In genomic region chr5:104267282-104268015, GRCh38 we compare ENCODE assay signal across 18 cellular contexts.
DNase-seq lines count a peak whose midpoint lies in the region; ATAC-seq and TF ChIP-seq lines count a peak whose summit lies in the region.
"Had no signal": no experiment of that assay in that cellular context is flagged by ENCODE, and none has a peak within 500 bp of the region (broad histone marks: within the 10 kb centered on the region; RNA-seq: fewer than 3 reads in every experiment).

No MANE protein-coding gene starts in this region.

- H3K27me3 ChIP-seq in SK-N-SH (ENCODE audit: insufficient read depth) = no peaks in the 10 kb centered on the region
- H3K27me3 ChIP-seq in neuronal stem cell (ENCODE audit: control insufficient read depth in 3 of 3, insufficient read depth in 3 of 3, low read depth in 1 of 3, low read length in 3 of 3) = no peaks in the 10 kb centered on the region
- H3K27me3 ChIP-seq: BLaER1 treated with 17β-estradiol and CSF1 and Interleukin-3, amounts not matched to agents 10 nM and 100 nM; SJCRH30 had no signal

- H3K79me2 ChIP-seq in SK-N-SH (ENCODE audit: insufficient read depth) = no peaks in the 10 kb centered on the region

- H3K79me1 ChIP-seq in neuronal stem cell (ENCODE audit: low read depth, low read length) = no peaks in the 10 kb centered on the region

- 48% methylated on average over 3 of the region's 3 CpGs for WGBS in SK-N-SH (ENCODE audit: low lambda C conversion rate)
- no CpG with 5 or more reads among the region's 3 CpGs for WGBS in neuronal stem cell (ENCODE audit: extremely low coverage in 2 of 2, insufficient read length in 2 of 2, insufficient replicate concordance in 1 of 2), 2 donors

- H3K4me1 ChIP-seq in SK-N-SH (ENCODE audit: control insufficient read depth in 1 of 2, insufficient read depth in 2 of 2, low read depth in 1 of 2, low read length in 1 of 2) (peaks cover 0 to 6% of the 10 kb centered on the region in 2 experiments; a peak in 2 of 4 replicates), neuronal stem cell (ENCODE audit: control insufficient read depth in 2 of 2, insufficient read depth in 1 of 2, low read depth in 1 of 2, low read length in 2 of 2) (peaks cover 5 to 7% of the 10 kb centered on the region in 2 donors)
- H3K4me1 ChIP-seq: SJCRH30 had no signal

- DNase-seq in LHCN-M2 (ENCODE audit: low read depth) (peak; percentile 6), SK-N-SH (no peak), glutamatergic neuron (no peak), neuronal stem cell (ENCODE audit: low spot score) (no peak), cortex of kidney (lab: John Stamatoyannopoulos, UW) (no peak), NCI-H2029 treated with DMSO at 0.1 percent for 48 hours (lab: John Stamatoyannopoulos, UW) (no peak)
- DNase-seq: COR-L47, HCEC 1CT, IMR-90, NCI-H146, NCI-H446 treated with DMSO at 0.1 percent for 48 hours, OCI-M1, RPMI8226, T-cell had no signal

- no peak overlapping the region for H3K14ac ChIP-seq in neuronal stem cell (ENCODE audit: low read length)

- H3K36me3 Mint-ChIP-seq in glutamatergic neuron (ENCODE audit: unreplicated experiment) = no peaks in the 10 kb centered on the region
- H3K36me3 Mint-ChIP-seq: T-cell had no signal

- POLR2A ChIA-PET in SK-N-SH (lab: Yijun Ruan, JAX) = no interaction called here

- peaks cover 2% of the 10 kb centered on the region for H3K9me3 Mint-ChIP-seq in glutamatergic neuron (ENCODE audit: unreplicated experiment)

- TF ChIP-seq CTCF in SK-N-SH (IDR thresholded peaks at IDR 0.05) = no peak
- no peak for TF ChIP-seq CTCF in glutamatergic neuron (IDR thresholded peaks at IDR 0.05; ENCODE audit: partially characterized antibody, unreplicated experiment)

- H3K9ac ChIP-seq in SK-N-SH = no peak overlapping the region
- H3K9ac ChIP-seq in neuronal stem cell (ENCODE audit: low read depth, low read length, poor library complexity) = no peak overlapping the region
- H3K9ac ChIP-seq: BLaER1 treated with 17β-estradiol and CSF1 and Interleukin-3, amounts not matched to agents 10 nM and 100 nM had no signal

- H3K4ac ChIP-seq in neuronal stem cell (ENCODE audit: low read length) = no peak overlapping the region

- H3K4me1 Mint-ChIP-seq in glutamatergic neuron (ENCODE audit: low read depth, unreplicated experiment) = peaks cover 26% of the 10 kb centered on the region
- H3K4me1 Mint-ChIP-seq: T-cell had no signal

- no peak overlapping the region for H4K91ac ChIP-seq in neuronal stem cell (ENCODE audit: low read depth, low read length, poor library complexity)

- no peak overlapping the region for H2BK12ac ChIP-seq in neuronal stem cell (ENCODE audit: low read length)

- 0 out of 2 replicates have a peak, but pooled peaks have one; percentile 4 for TF ChIP-seq RAD21 in SK-N-SH (IDR thresholded peaks at IDR 0.05; ENCODE audit: low read length)

- peak in 1 of 2 experiments; percentile 73; a peak in 1 of 4 replicates for TF ChIP-seq EP300 in SK-N-SH (IDR thresholded peaks at IDR 0.05; ENCODE audit: borderline replicate concordance in 1 of 2, low read depth in 1 of 2, low read length in 1 of 2)

- no peak overlapping the region for H2BK5ac ChIP-seq in neuronal stem cell (ENCODE audit: low read length)

- peak overlapping the region in 1 of 2 experiments; percentile 44; a peak in 2 of 4 replicates for H3K27ac ChIP-seq in SK-N-SH (ENCODE audit: low read depth in 2 of 2, low read length in 1 of 2)
- no peak overlapping the region for H3K27ac ChIP-seq in neuronal stem cell (replicated peaks; ENCODE audit: low read length)
- H3K27ac ChIP-seq: BLaER1 treated with 17β-estradiol and CSF1 and Interleukin-3, amounts not matched to agents 10 nM and 100 nM; SJCRH30 had no signal

- no peak overlapping the region for H2AK5ac ChIP-seq in neuronal stem cell (ENCODE audit: low read depth, low read length)

- no peak overlapping the region for H2BK120ac ChIP-seq in neuronal stem cell (ENCODE audit: low read depth, low read length)

- no peaks in the 10 kb centered on the region for H3F3A ChIP-seq in SK-N-SH (replicated peaks; ENCODE audit: insufficient read depth)

- H3K4me3 Mint-ChIP-seq in glutamatergic neuron (ENCODE audit: unreplicated experiment) = peak overlapping the region; percentile 50
- H3K4me3 Mint-ChIP-seq: T-cell had no signal

- H3K4me2 ChIP-seq in SK-N-SH (no peak overlapping the region), neuronal stem cell (ENCODE audit: insufficient read depth, low read length, poor library complexity, severe bottlenecking) (no peak overlapping the region)
- H3K4me2 ChIP-seq: BLaER1 treated with 17β-estradiol and CSF1 and Interleukin-3, amounts not matched to agents 10 nM and 100 nM had no signal

- no peaks in the 10 kb centered on the region for H3K9me3 ChIP-seq in SK-N-SH
- no peaks in the 10 kb centered on the region for H3K9me3 ChIP-seq in neuronal stem cell (replicated peaks in 1 of 2; ENCODE audit: control insufficient read depth in 2 of 2, insufficient read depth in 1 of 2, low read depth in 1 of 2, low read length in 2 of 2)
- H3K9me3 ChIP-seq: BLaER1 treated with 17β-estradiol and CSF1 and Interleukin-3, amounts not matched to agents 10 nM and 100 nM; SJCRH30 had no signal

- H3K27ac Mint-ChIP-seq in glutamatergic neuron (ENCODE audit: unreplicated experiment) = peak overlapping the region; percentile 69
- H3K27ac Mint-ChIP-seq: T-cell had no signal

- H2BK15ac ChIP-seq in neuronal stem cell (ENCODE audit: low read length) = no peak overlapping the region

- no peak overlapping the region for H3K18ac ChIP-seq in neuronal stem cell (ENCODE audit: low read length)

- no peaks in the 10 kb centered on the region for H3K9me2 ChIP-seq in SK-N-SH

- CTCF ChIA-PET in SK-N-SH (lab: Yijun Ruan, JAX) = interaction anchor here (1.0 kb wide), 1 partner anchor 29 kb away, joined by 3 read pairs; no protein-coding TSS in a partner anchor

- no peaks in the 10 kb centered on the region for H3K27me3 Mint-ChIP-seq in glutamatergic neuron (ENCODE audit: unreplicated experiment)
- H3K27me3 Mint-ChIP-seq: T-cell had no signal

- no peak for ATAC-seq in GM18861 (IDR thresholded peaks at IDR 0.05; ENCODE audit: unreplicated experiment)
- no peak for ATAC-seq in GM21423 (IDR thresholded peaks at IDR 0.05; ENCODE audit: unreplicated experiment)
- ATAC-seq: T-cell had no signal

- no peaks in the 10 kb centered on the region for H3K36me3 ChIP-seq in SK-N-SH (replicated peaks in 1 of 2; ENCODE audit: control insufficient read depth in 1 of 2, insufficient read depth in 2 of 2, low read length in 1 of 2)
- no peaks in the 10 kb centered on the region for H3K36me3 ChIP-seq in neuronal stem cell (replicated peaks in 1 of 2; ENCODE audit: control insufficient read depth in 2 of 2, insufficient read depth in 2 of 2, low read length in 2 of 2)
- H3K36me3 ChIP-seq: BLaER1 treated with 17β-estradiol and CSF1 and Interleukin-3, amounts not matched to agents 10 nM and 100 nM; SJCRH30 had no signal

- H3K23ac ChIP-seq in neuronal stem cell (ENCODE audit: low read depth, low read length, poor library complexity) = no peak overlapping the region

- no peaks in the 10 kb centered on the region for H4K20me1 ChIP-seq in SK-N-SH (ENCODE audit: insufficient read depth)
- H4K20me1 ChIP-seq: BLaER1 treated with 17β-estradiol and CSF1 and Interleukin-3, amounts not matched to agents 10 nM and 100 nM had no signal

- no peak overlapping the region for H2AFZ ChIP-seq in SK-N-SH (ENCODE audit: low read depth)
- H2AFZ ChIP-seq in neuronal stem cell (ENCODE audit: low read length) = peak overlapping the region; percentile 74

- H4K8ac ChIP-seq in neuronal stem cell (ENCODE audit: low read depth, low read length) = no peak overlapping the region

- no peak overlapping the region for H3K4me3 ChIP-seq in SK-N-SH (ENCODE audit: low read depth in 2 of 2, low read length in 1 of 2)
- no peak overlapping the region for H3K4me3 ChIP-seq in neuronal stem cell (ENCODE audit: low read length in 2 of 2)
- H3K4me3 ChIP-seq: BLaER1 treated with 17β-estradiol and CSF1 and Interleukin-3, amounts not matched to agents 10 nM and 100 nM; SJCRH30 had no signal

TF ChIP-seq in SK-N-SH, 30 proteins besides CTCF, POLR2A, EP300 and RAD21:
- 0 out of 2 replicates have a peak, but pooled peaks have one; percentile 24 for TF ChIP-seq MXI1 (IDR thresholded peaks at IDR 0.05; ENCODE audit: low read depth, low read length)
- TF ChIP-seq TEAD4 (IDR thresholded peaks at IDR 0.05; ENCODE audit: borderline replicate concordance, insufficient read depth) = no peak
- no peak for TF ChIP-seq POLR2AphosphoS5 (IDR thresholded peaks at IDR 0.05; ENCODE audit: low read depth, low read length)
- no peak for TF ChIP-seq RXRA (IDR thresholded peaks at IDR 0.05; ENCODE audit: borderline replicate concordance, low read depth)
- TF ChIP-seq GATA2 (CRISPR knock-in tag; IDR thresholded peaks at IDR 0.05) = peak; percentile 86
- TF ChIP-seq YY1 (IDR thresholded peaks at IDR 0.05; ENCODE audit: low read depth) = no peak
- no peak for TF ChIP-seq MAX (IDR thresholded peaks at IDR 0.05; ENCODE audit: low read depth)
- TF ChIP-seq NRF1 (IDR thresholded peaks at IDR 0.05; ENCODE audit: low read depth, low read length) = no peak
- TF ChIP-seq USF2 (IDR thresholded peaks at IDR 0.05; ENCODE audit: borderline replicate concordance, low read depth, low read length) = no peak
- no peak for TF ChIP-seq FOXJ3 (CRISPR knock-in tag; IDR thresholded peaks at IDR 0.05)
- no peak for TF ChIP-seq TAF1 (IDR thresholded peaks at IDR 0.05; ENCODE audit: borderline replicate concordance, low read depth, low read length)
- peak; percentile 49; the same call in 1 of the 2 replicates for TF ChIP-seq RCOR1 (IDR thresholded peaks at IDR 0.05; ENCODE audit: low read length)
- peak; percentile 24 for TF ChIP-seq CHD2 (IDR thresholded peaks at IDR 0.05; ENCODE audit: low read length, partially characterized antibody)
